Comparison of ENCODE assay signal across 11 cellular contexts in genomic region chrX:13598877-13599276, GRCh38. TPM values are rescaled to one million over a fixed set of nuclear protein-coding genes. Genes with fewer than 3 reads are reported as not detected.
DNase-seq lines count a peak whose midpoint lies in the region; ATAC-seq and TF ChIP-seq lines count a peak whose summit lies in the region.
"Had no signal": no experiment of that assay in that cellular context is flagged by ENCODE, and none has a peak within 500 bp of the region (broad histone marks: within the 10 kb centered on the region; RNA-seq: fewer than 3 reads in every experiment).

No MANE protein-coding gene starts in this region.

- TF ChIP-seq EP300 in SK-N-SH (IDR thresholded peaks at IDR 0.05; ENCODE audit: borderline replicate concordance in 1 of 2, low read depth in 1 of 2, low read length in 1 of 2): no peak

- no peak overlapping the region for H2BK15ac ChIP-seq in H9 (ENCODE audit: low read depth, low read length)

- DNase-seq in AG08396 (ENCODE audit: low spot score): peak; percentile 33
- no peak for DNase-seq in H9
- peak; percentile 15 for DNase-seq in SK-N-SH
- DNase-seq in foreskin keratinocyte: no peak
- DNase-seq in NCI-H446 treated with DMSO at 0.1 percent for 48 hours (lab: John Stamatoyannopoulos, UW): no peak
- no peak for DNase-seq in SKM-1 (lab: John Stamatoyannopoulos, UW; ENCODE audit: unreplicated experiment)
- DNase-seq in DMS79 (lab: John Stamatoyannopoulos, UW): no peak
- no peak for DNase-seq in NOMO-1 treated with DMSO at 0.1 percent for 48 hours (lab: John Stamatoyannopoulos, UW; ENCODE audit: unreplicated experiment)
- DNase-seq: activated T-cell treated with anti-CD3 and anti-CD28 coated beads, Interleukin-2, amount 50 U/mL, for 24 hours; NCI-H1436 had no signal

- no CpG with 5 or more reads among the region's 3 CpGs for WGBS in H9 (ENCODE audit: extremely low coverage, insufficient read length, low lambda C conversion rate)
- 7% methylated on average over 3 of the region's 3 CpGs for WGBS in SK-N-SH (ENCODE audit: low lambda C conversion rate)

- H3K23me2 ChIP-seq in H9 (ENCODE audit: insufficient read length, low read depth, low read length, poor library complexity, severe bottlenecking): no peaks in the 10 kb centered on the region

- no peak overlapping the region for H2AFZ ChIP-seq in H9 (ENCODE audit: low read length)
- H2AFZ ChIP-seq in SK-N-SH (ENCODE audit: low read depth): no peak overlapping the region

- H3K9me3 ChIP-seq in H9 (ENCODE audit: control insufficient read depth, low read depth, low read length) (no peaks in the 10 kb centered on the region), SK-N-SH (no peaks in the 10 kb centered on the region)

- H3K27me3 ChIP-seq in H9 (ENCODE audit: insufficient read depth, low read length): no peaks in the 10 kb centered on the region
- peaks cover 13% of the 10 kb centered on the region; the same call in 1 of the 2 replicates for H3K27me3 ChIP-seq in SK-N-SH (ENCODE audit: insufficient read depth)
- no peaks in the 10 kb centered on the region for H3K27me3 ChIP-seq in foreskin keratinocyte

- no peak overlapping the region for H3K23ac ChIP-seq in H9 (ENCODE audit: insufficient read length, low read depth, low read length)

- no peaks in the 10 kb centered on the region for H3K4me1 ChIP-seq in H9 (ENCODE audit: insufficient read depth, low read length)
- no peaks in the 10 kb centered on the region for H3K4me1 ChIP-seq in SK-N-SH (ENCODE audit: control insufficient read depth in 1 of 2, insufficient read depth in 2 of 2, low read depth in 1 of 2, low read length in 1 of 2)
- no peaks in the 10 kb centered on the region for H3K4me1 ChIP-seq in foreskin keratinocyte

- H3K56ac ChIP-seq in H9 (ENCODE audit: insufficient read length, low read depth, low read length): no peak overlapping the region

- H3K27ac ChIP-seq in H9 (ENCODE audit: insufficient read length, low read depth, low read length) (no peak overlapping the region), SK-N-SH (ENCODE audit: low read depth in 2 of 2, low read length in 1 of 2) (no peak overlapping the region), foreskin keratinocyte (no peak overlapping the region)

- no peaks in the 10 kb centered on the region for H3K9me2 ChIP-seq in SK-N-SH

- H4K20me1 ChIP-seq in H9 (ENCODE audit: control insufficient read depth, insufficient read depth, insufficient read length): no peaks in the 10 kb centered on the region
- no peaks in the 10 kb centered on the region for H4K20me1 ChIP-seq in SK-N-SH (ENCODE audit: insufficient read depth)

- no peak overlapping the region for H3K4me3 Mint-ChIP-seq in H9
- H3K4me3 Mint-ChIP-seq: activated T-cell treated with anti-CD3 and anti-CD28 coated beads, Interleukin-2, amount 50 U/mL, for 24 hours had no signal

- no peak overlapping the region for H4K5ac ChIP-seq in H9 (ENCODE audit: insufficient read length, low read depth, low read length)

- no peak for ATAC-seq in foreskin keratinocyte
- ATAC-seq: sciatic nerve had no signal

- peaks cover 5 to 44% of the 10 kb centered on the region in 2 experiments; a peak in 4 of 5 replicates for H3K9me3 Mint-ChIP-seq in H9
- H3K9me3 Mint-ChIP-seq: activated T-cell treated with anti-CD3 and anti-CD28 coated beads, Interleukin-2, amount 50 U/mL, for 24 hours had no signal

- no peak overlapping the region for H2BK12ac ChIP-seq in H9 (ENCODE audit: insufficient read length, low read depth, low read length)

- H3K4me2 ChIP-seq in H9 (ENCODE audit: insufficient read depth, insufficient read length, low read length): no peak overlapping the region
- no peak overlapping the region for H3K4me2 ChIP-seq in SK-N-SH

- no peak overlapping the region for H3K4me3 ChIP-seq in SK-N-SH (ENCODE audit: low read depth in 2 of 2, low read length in 1 of 2)

- no peak overlapping the region for H3T11ph ChIP-seq in H9 (ENCODE audit: low read length)

- H3K36me3 Mint-ChIP-seq in H9 (ENCODE audit: insufficient read depth in 1 of 3, low read depth in 3 of 3): peaks cover 0 to 3% (median 0%) of the 10 kb centered on the region in 3 experiments; a peak in 1 of 7 replicates

- no peak overlapping the region for H2BK120ac ChIP-seq in H9 (ENCODE audit: low read depth, low read length, poor library complexity, severe bottlenecking)

- no peak overlapping the region for H3K9ac ChIP-seq in H9 (ENCODE audit: extremely low read depth, insufficient read length, low read length)
- no peak overlapping the region for H3K9ac ChIP-seq in SK-N-SH

- no peaks in the 10 kb centered on the region for H3F3A ChIP-seq in SK-N-SH (replicated peaks; ENCODE audit: insufficient read depth)

- H2BK20ac ChIP-seq in H9 (ENCODE audit: low read depth, low read length, poor library complexity, severe bottlenecking): no peak overlapping the region

- H4K8ac ChIP-seq in H9 (replicated peaks; ENCODE audit: insufficient read length, low read depth, low read length): no peak overlapping the region

- H3K4me1 Mint-ChIP-seq in H9: 0 out of 4 replicates have a peak, but pooled peaks cover 2 to 3% of the 10 kb centered on the region in 2 experiments

- 0 out of 2 replicates have a peak, but pooled peaks cover 2% of the 10 kb centered on the region for H3K79me2 ChIP-seq in H9 (ENCODE audit: insufficient read depth, low read length)
- no peaks in the 10 kb centered on the region for H3K79me2 ChIP-seq in SK-N-SH (ENCODE audit: insufficient read depth)

- no peak overlapping the region for H3K14ac ChIP-seq in H9 (ENCODE audit: insufficient read depth, low read length)

- no peak overlapping the region for H2BK5ac ChIP-seq in H9 (ENCODE audit: insufficient read length, low read length)

- CTCF ChIA-PET in SK-N-SH (lab: Yijun Ruan, JAX): interaction anchor here (0.6 to 3.4 kb wide), 3 partner anchors 28 to 138 kb away, joined by 3 to 9 read pairs (median 3); no protein-coding TSS in a partner anchor

- TF ChIP-seq CTCF in H9 (conservative IDR thresholded peaks at IDR 0.05) (peak; percentile 59), SK-N-SH (IDR thresholded peaks at IDR 0.05) (peak; percentile 51), foreskin keratinocyte (conservative IDR thresholded peaks at IDR 0.05) (peak; percentile 41)

- no peaks in the 10 kb centered on the region for H3K36me3 ChIP-seq in SK-N-SH (replicated peaks in 1 of 2; ENCODE audit: control insufficient read depth in 1 of 2, insufficient read depth in 2 of 2, low read length in 1 of 2)

- H3K27me3 Mint-ChIP-seq in H9 (ENCODE audit: low read depth): no peaks in the 10 kb centered on the region

- no peak overlapping the region for H3K27ac Mint-ChIP-seq in H9
- H3K27ac Mint-ChIP-seq: activated T-cell treated with anti-CD3 and anti-CD28 coated beads, Interleukin-2, amount 50 U/mL, for 24 hours had no signal

- no peak overlapping the region for H3K18ac ChIP-seq in H9 (ENCODE audit: insufficient read length, low read depth, low read length)

- no peak overlapping the region for H3K4ac ChIP-seq in H9 (ENCODE audit: low read depth, low read length)

- H3K79me1 ChIP-seq in H9 (ENCODE audit: insufficient read depth, low read depth, low read length, poor library complexity, severe bottlenecking): no peaks in the 10 kb centered on the region

- TF ChIP-seq RAD21 in SK-N-SH (IDR thresholded peaks at IDR 0.05; ENCODE audit: low read length): no peak

- H2AK5ac ChIP-seq in H9 (ENCODE audit: insufficient read length, low read length): no peak overlapping the region

- POLR2A ChIA-PET in SK-N-SH (lab: Yijun Ruan, JAX): no interaction called here

- no peak overlapping the region for H4K91ac ChIP-seq in H9 (ENCODE audit: insufficient read length, low read depth, low read length)

TF ChIP-seq in SK-N-SH, 30 proteins besides CTCF, POLR2A, EP300 and RAD21:
- TF ChIP-seq TEAD4 (IDR thresholded peaks at IDR 0.05; ENCODE audit: borderline replicate concordance, insufficient read depth): no peak
- TF ChIP-seq SIN3A (IDR thresholded peaks at IDR 0.05; ENCODE audit: borderline replicate concordance, low read depth, low read length): no peak
- no peak for TF ChIP-seq PBX3 (IDR thresholded peaks at IDR 0.05)
TF ChIP-seq in SK-N-SH: peak in this region for 0.

RNA-seq across cellular contexts. Expression of gene EGFL6, which starts 29.5 kb away (rescaled TPM):
- total RNA-seq in H9 (2021): 0.75 and 0.94 TPM in 2 replicates
- 0.19 and 0.25 TPM in 2 replicates for polyA plus RNA-seq in SK-N-SH (2012; rRNA removed)
- 0.28 and 0.33 TPM in 2 replicates for polyA plus RNA-seq in SK-N-SH (2012; cell fraction: cytosol; rRNA removed)
- 0.07 and 0.08 TPM in 2 replicates for polyA plus RNA-seq in SK-N-SH (2012; cell fraction: nucleus; rRNA removed)
- not detected in 2 replicates for total RNA-seq in foreskin keratinocyte
- polyA plus RNA-seq in foreskin keratinocyte: not detected in 2 replicates

RNA-seq across cellular contexts. Expression of gene TCEANC, which starts 54.1 kb away (rescaled TPM):
- total RNA-seq in H9 (2021) (2.7 and 3.1 TPM in 2 replicates), foreskin keratinocyte (0.67 and 0.75 TPM in 2 replicates)
- polyA plus RNA-seq in SK-N-SH (2012; rRNA removed) (0.84 and 1.2 TPM in 2 replicates), foreskin keratinocyte (0.34 and 0.43 TPM in 2 replicates)
- 1.0 and 1.2 TPM in 2 replicates for polyA plus RNA-seq in SK-N-SH (2012; cell fraction: cytosol; rRNA removed)
- 1.4 and 2.2 TPM in 2 replicates for polyA plus RNA-seq in SK-N-SH (2012; cell fraction: nucleus; rRNA removed)

Comparison
In these comparisons a context has a peak if more than half of its experiments do, and no peak if none do; other contexts are left out.
1. DNase-seq: peak in AG08396 (single experiment) and SK-N-SH (single experiment); none in H9 (single experiment), foreskin keratinocyte (0 of 2), NCI-H446 treated with DMSO at 0.1 percent for 48 hours (single experiment), SKM-1 (single experiment), DMS79 (single experiment) and NOMO-1 treated with DMSO at 0.1 percent for 48 hours (single experiment).
2. Peak in every context shown above with its lines, with median percentiles within 50 percentile points of each other: CTCF ChIP-seq.